ENCODE assay signal across 21 cellular contexts in genomic region chr17:49598918-49599317, GRCh38. TPM values are rescaled to one million over a fixed set of nuclear protein-coding genes. Genes with fewer than 3 reads are reported as not detected.
"Had no signal": no experiment of that assay in that cellular context is flagged by ENCODE, and none has a peak within 500 bp of the region (broad histone marks: within the 10 kb centered on the region; RNA-seq: fewer than 3 reads in every experiment).

No MANE protein-coding gene starts in this region.

- H3K27ac Mint-ChIP-seq: memory B cell; mesothelial cell of epicardium; natural killer cell; stimulated activated naive CD8-positive, alpha-beta T cell treated with anti-CD3 and anti-CD28 coated beads, Interleukin-15, Interleukin-2, amounts not matched to agents 100 ng/mL and 50 ng/mL, for 24 hours had no signal

- H3K27me3 ChIP-seq: gastrocnemius medialis, ovary, right lobe of liver, transverse colon had no signal

- H3K4me3 ChIP-seq: gastrocnemius medialis, ovary, right lobe of liver, thoracic aorta, transverse colon had no signal

- H3K4me1 ChIP-seq: right lobe of liver had no signal

- DNase-seq: effector memory CD4-positive, alpha-beta T cell; gastrocnemius medialis; kidney glomerular epithelial cell; natural killer cell; nucleus accumbens; ovary; retina; right lobe of liver; stimulated activated CD4-positive, alpha-beta T cell treated with anti-CD3 and anti-CD28 coated beads, Interleukin-4, amount 100 ng/mL, for 1 hour; stimulated activated CD8-positive, alpha-beta memory T cell treated with anti-CD3 and anti-CD28 coated beads, Interleukin-4, amount 100 ng/mL, for 48 hours; substantia nigra; transverse colon had no signal

- H3K9me3 ChIP-seq: gastrocnemius medialis, ovary, right lobe of liver, thoracic aorta, transverse colon had no signal

- H3K4me1 Mint-ChIP-seq: central memory CD8-positive, alpha-beta T cell; memory B cell; natural killer cell; stimulated activated effector memory CD8-positive, alpha-beta T cell treated with anti-CD3 and anti-CD28 coated beads, Interleukin-12 subunit alpha, Interleukin-12 subunit beta, amount 100 ng/mL, for 72 hours had no signal

- ATAC-seq: esophagus mucosa; gastrocnemius medialis; natural killer cell; right lobe of liver; stimulated activated effector memory CD8-positive, alpha-beta T cell treated with anti-CD3 and anti-CD28 coated beads, Interleukin-12 subunit alpha, Interleukin-12 subunit beta, amount 100 ng/mL, for 72 hours had no signal

- H3K9me3 Mint-ChIP-seq: central memory CD8-positive, alpha-beta T cell; memory B cell; mesothelial cell of epicardium; natural killer cell; neural crest cell; stimulated activated effector memory CD8-positive, alpha-beta T cell treated with anti-CD3 and anti-CD28 coated beads, Interleukin-12 subunit alpha, Interleukin-12 subunit beta, amount 100 ng/mL, for 72 hours; stimulated activated naive CD8-positive, alpha-beta T cell treated with anti-CD3 and anti-CD28 coated beads, Interleukin-15, Interleukin-2, amounts not matched to agents 100 ng/mL and 50 ng/mL, for 24 hours had no signal

- H3K27ac ChIP-seq: ovary, right lobe of liver had no signal

- H3K27me3 Mint-ChIP-seq: central memory CD8-positive, alpha-beta T cell; memory B cell; stimulated activated naive CD8-positive, alpha-beta T cell treated with anti-CD3 and anti-CD28 coated beads, Interleukin-15, Interleukin-2, amounts not matched to agents 100 ng/mL and 50 ng/mL, for 24 hours had no signal

- H3K4me3 Mint-ChIP-seq: central memory CD8-positive, alpha-beta T cell; memory B cell; mesothelial cell of epicardium; natural killer cell; neural crest cell; stimulated activated effector memory CD8-positive, alpha-beta T cell treated with anti-CD3 and anti-CD28 coated beads, Interleukin-12 subunit alpha, Interleukin-12 subunit beta, amount 100 ng/mL, for 72 hours; stimulated activated naive CD8-positive, alpha-beta T cell treated with anti-CD3 and anti-CD28 coated beads, Interleukin-15, Interleukin-2, amounts not matched to agents 100 ng/mL and 50 ng/mL, for 24 hours had no signal

- H3K36me3 ChIP-seq: ovary had no signal

RNA-seq across cellular contexts. Expression of gene NXPH3, which starts 23.2 kb away (rescaled TPM):
- total RNA-seq: myocyte, natural killer cell had no signal
